17 cellular contexts compared by ENCODE assay signal in the genomic region with DNA sequence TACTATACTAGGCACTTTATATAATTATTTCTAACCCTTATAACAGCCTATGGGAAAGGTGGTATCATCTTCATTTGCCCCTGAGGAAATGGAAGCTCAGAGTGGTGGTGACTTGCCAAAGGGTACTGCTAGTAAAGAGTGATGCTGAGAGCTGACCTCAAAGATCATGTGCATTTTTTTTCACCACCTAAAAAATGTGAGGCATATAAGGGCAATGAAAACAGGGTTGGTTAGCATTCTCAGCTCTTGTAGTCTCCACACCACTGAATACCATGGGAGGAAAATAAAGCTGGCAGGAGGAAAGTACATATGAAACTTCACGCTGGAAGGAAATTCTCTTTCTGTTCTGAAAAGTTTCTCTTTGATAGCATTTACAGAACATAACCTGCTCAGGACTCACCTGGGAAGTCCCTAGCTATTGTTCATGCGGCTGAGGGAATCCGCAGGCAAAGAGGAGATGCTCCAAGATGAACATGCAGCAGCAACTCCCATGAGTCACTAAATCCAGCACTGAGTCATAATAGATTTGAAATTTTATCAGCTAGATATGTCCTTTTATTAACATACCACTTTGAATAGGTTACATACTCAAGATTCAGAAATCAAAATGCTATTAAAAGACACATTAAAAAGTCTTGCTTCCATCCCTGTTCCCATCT. TPM values are rescaled to one million over a fixed set of nuclear protein-coding genes. Genes with fewer than 3 reads are reported as not detected.
A peak's percentile ranks its signal among the peaks of the same experiment; 100 is the strongest.
DNase-seq lines count a peak whose midpoint lies in the region; ATAC-seq, FAIRE-seq and TF ChIP-seq lines count a peak whose summit lies in the region.
"Had no signal": no experiment of that assay in that cellular context is flagged by ENCODE, and none has a peak within 500 bp of the region (broad histone marks: within the 10 kb centered on the region; RNA-seq: fewer than 3 reads in every experiment).

No MANE protein-coding gene starts in this region.

- H3K27me3 ChIP-seq in SK-N-SH (ENCODE audit: insufficient read depth) (no peaks in the 10 kb centered on the region), trophoblast cell (ENCODE audit: insufficient read depth, low read length) (no peaks in the 10 kb centered on the region)
- H3K27me3 ChIP-seq: cardiac muscle cell had no signal

- H2BK120ac ChIP-seq in trophoblast cell (ENCODE audit: insufficient read depth, low read length, poor library complexity) = no peak overlapping the region

- POLR2A ChIA-PET in SK-N-SH (lab: Yijun Ruan, JAX) = interaction anchor here (1.0 kb wide), 1 partner anchor 17 kb away, joined by 4 read pairs; a partner anchor contains a TSS

- TF ChIP-seq POLR2A in H54 (IDR thresholded peaks at IDR 0.05; ENCODE audit: low read depth, low read length) = no peak

- no peak overlapping the region for H2AFZ ChIP-seq in SK-N-SH (ENCODE audit: low read depth)
- H2AFZ ChIP-seq in trophoblast cell (ENCODE audit: insufficient read depth, low read length, poor library complexity) = no peak overlapping the region

- no peaks in the 10 kb centered on the region for H3K9me2 ChIP-seq in SK-N-SH

- CTCF ChIA-PET in SK-N-SH (lab: Yijun Ruan, JAX) = interaction anchor here (0.6 to 4.5 kb wide), 3 partner anchors 17 to 297 kb away, joined by 3 to 23 read pairs (median 3); no protein-coding TSS in a partner anchor

- no peaks in the 10 kb centered on the region for H3F3A ChIP-seq in SK-N-SH (replicated peaks; ENCODE audit: insufficient read depth)

- H3K4me2 ChIP-seq in SK-N-SH (no peak overlapping the region), trophoblast cell (ENCODE audit: low read length) (no peak overlapping the region)

- 43% methylated on average over 3 of the region's 3 CpGs for WGBS in SK-N-SH (ENCODE audit: low lambda C conversion rate)
- WGBS in trophoblast cell (ENCODE audit: extremely low coverage, insufficient coverage, insufficient read length) = no CpG with 5 or more reads among the region's 3 CpGs

- H4K8ac ChIP-seq in trophoblast cell (ENCODE audit: low read depth, low read length) = no peak overlapping the region

- H3K4me1 ChIP-seq in SK-N-SH (ENCODE audit: control insufficient read depth in 1 of 2, insufficient read depth in 2 of 2, low read depth in 1 of 2, low read length in 1 of 2) (no peaks in the 10 kb centered on the region; a peak in 1 of 4 replicates), trophoblast cell (ENCODE audit: control insufficient read depth in 1 of 2, insufficient read depth in 2 of 2, low read length in 2 of 2) (peaks cover 0 to 2% of the 10 kb centered on the region in 2 experiments)

- H3K79me1 ChIP-seq in trophoblast cell (ENCODE audit: low read length) = no peaks in the 10 kb centered on the region

- no peak overlapping the region for H4K91ac ChIP-seq in trophoblast cell (ENCODE audit: low read depth, low read length)

- H3K36me3 ChIP-seq in SK-N-SH (replicated peaks in 1 of 2; ENCODE audit: control insufficient read depth in 1 of 2, insufficient read depth in 2 of 2, low read length in 1 of 2) (no peaks in the 10 kb centered on the region), trophoblast cell (ENCODE audit: control insufficient read depth in 1 of 2, insufficient read depth in 2 of 2, low read length in 2 of 2) (no peaks in the 10 kb centered on the region)
- H3K36me3 ChIP-seq: cardiac muscle cell had no signal

- no peak overlapping the region for H3K4me3 ChIP-seq in SK-N-SH (ENCODE audit: low read depth in 2 of 2, low read length in 1 of 2)
- H3K4me3 ChIP-seq in trophoblast cell (ENCODE audit: low read depth, low read length) = no peak overlapping the region
- H3K4me3 ChIP-seq: cardiac muscle cell had no signal

- H3K9ac ChIP-seq in SK-N-SH = no peak overlapping the region
- H3K9ac ChIP-seq in trophoblast cell (ENCODE audit: low read length) = no peak overlapping the region

- H3K18ac ChIP-seq in trophoblast cell (ENCODE audit: low read length) = no peak overlapping the region

- no peak overlapping the region for H3K14ac ChIP-seq in trophoblast cell (ENCODE audit: low read length)

- TF ChIP-seq RAD21 in SK-N-SH (IDR thresholded peaks at IDR 0.05; ENCODE audit: low read length) = no peak

- H2BK5ac ChIP-seq in trophoblast cell (ENCODE audit: low read depth, low read length, poor library complexity) = no peak overlapping the region

- peak; percentile 91 for FAIRE-seq in H54 (lab: Jason Lieb, UNC)

- no peaks in the 10 kb centered on the region for H4K20me1 ChIP-seq in SK-N-SH (ENCODE audit: insufficient read depth)

- ATAC-seq in HG02642 (IDR thresholded peaks at IDR 0.05; ENCODE audit: poor library complexity, unreplicated experiment) (no peak), HG03571 (IDR thresholded peaks at IDR 0.05; ENCODE audit: unreplicated experiment) (no peak)
- ATAC-seq: natural killer cell treated with Interleukin-12 subunit alpha and Interleukin-12 subunit beta and Interleukin-15 and Interleukin-18, amount 100 ng/mL, for 72 hours; right cardiac atrium had no signal

- H3K4ac ChIP-seq in trophoblast cell (ENCODE audit: low read depth, low read length) = no peak overlapping the region

- no peak overlapping the region for H4K12ac ChIP-seq in trophoblast cell (ENCODE audit: low read depth, low read length)

- H3K27ac ChIP-seq in SK-N-SH (ENCODE audit: low read depth in 2 of 2, low read length in 1 of 2) (no peak overlapping the region), epithelial cell of prostate (peak overlapping the region; percentile 37), trophoblast cell (ENCODE audit: low read depth, low read length) (no peak overlapping the region)
- H3K27ac ChIP-seq: cardiac muscle cell had no signal

- DNase-seq in H54 (ENCODE audit: insufficient read length, low spot score) = peak; percentile 22
- no peak for DNase-seq in SK-N-SH
- peak; percentile 79 for DNase-seq in epithelial cell of prostate (ENCODE audit: low read depth, low spot score)
- DNase-seq in trophoblast cell = peak; percentile 20 to 29
- no peak for DNase-seq in globus pallidus (ENCODE audit: low spot score)
- no peak for DNase-seq in NCI-H524 (lab: John Stamatoyannopoulos, UW)
- DNase-seq: activated effector memory CD4-positive, alpha-beta T cell treated with Interleukin-2 at 50 U/mL for 16 hours; endodermal cell; NCI-H1417 treated with DMSO at 0.1 percent for 48 hours; NCI-H524 treated with DMSO at 0.1 percent for 48 hours; right cardiac atrium; stimulated activated CD4-positive, alpha-beta T cell treated with anti-CD3 and anti-CD28 coated beads, Interleukin-4, amount 100 ng/mL, for 1 hour; T-helper 9 cell had no signal

- TF ChIP-seq EP300 in SK-N-SH (IDR thresholded peaks at IDR 0.05; ENCODE audit: borderline replicate concordance in 1 of 2, low read depth in 1 of 2, low read length in 1 of 2) = 0 out of 4 replicates have a peak, but pooled peaks of 1 of the 2 experiments have one; percentile 8

- no peak overlapping the region for H3K23ac ChIP-seq in trophoblast cell (ENCODE audit: low read length)

- no peak for TF ChIP-seq CTCF in SK-N-SH (IDR thresholded peaks at IDR 0.05)

- no peak overlapping the region for H2BK12ac ChIP-seq in trophoblast cell (ENCODE audit: low read length)

- H3K79me2 ChIP-seq in SK-N-SH (ENCODE audit: insufficient read depth) (no peaks in the 10 kb centered on the region), trophoblast cell (ENCODE audit: control insufficient read depth, insufficient read depth, low read length, poor library complexity) (no peaks in the 10 kb centered on the region)

- no peak overlapping the region for H2AK5ac ChIP-seq in trophoblast cell (ENCODE audit: low read length)

- H3K9me3 ChIP-seq in SK-N-SH = no peaks in the 10 kb centered on the region
- H3K9me3 ChIP-seq in trophoblast cell (ENCODE audit: insufficient read depth, low read depth, low read length) = no peaks in the 10 kb centered on the region

TF ChIP-seq in SK-N-SH, 30 proteins besides CTCF, POLR2A, EP300 and RAD21:
- TF ChIP-seq FOSL2 (IDR thresholded peaks at IDR 0.05; ENCODE audit: borderline replicate concordance, low read depth) (peak; percentile 85; the same call in 1 of the 2 replicates), SIN3A (IDR thresholded peaks at IDR 0.05; ENCODE audit: borderline replicate concordance, low read depth, low read length) (no peak), JUND (IDR thresholded peaks at IDR 0.05) (peak; percentile 74), NFIC (IDR thresholded peaks at IDR 0.05; ENCODE audit: borderline replicate concordance) (no peak), TEAD4 (IDR thresholded peaks at IDR 0.05; ENCODE audit: borderline replicate concordance, insufficient read depth) (0 out of 2 replicates have a peak, but pooled peaks have one; percentile 13), TCF12 (IDR thresholded peaks at IDR 0.05) (peak; percentile 41; the same call in 1 of the 2 replicates)

RNA-seq across cellular contexts. Expression of a gene that starts 17.3 kb away (rescaled TPM):
- 3.0 and 3.1 TPM in 2 replicates for polyA plus RNA-seq in SK-N-SH (2012; rRNA removed)
- 5.3 and 8.9 TPM in 2 replicates for polyA plus RNA-seq in SK-N-SH (2012; cell fraction: cytosol; rRNA removed)
- 0.87 and 1.4 TPM in 2 replicates for polyA plus RNA-seq in SK-N-SH (2012; cell fraction: nucleus; rRNA removed)
- 8.2 and 9.0 TPM in 2 replicates for polyA plus RNA-seq in trophoblast cell (2013)

RNA-seq across cellular contexts. Expression of a gene that starts 31.8 kb away (rescaled TPM):
- 3.7 and 4.0 TPM in 2 replicates for polyA plus RNA-seq in SK-N-SH (2012; rRNA removed)
- 6.0 and 6.6 TPM in 2 replicates for polyA plus RNA-seq in SK-N-SH (2012; cell fraction: cytosol; rRNA removed)
- polyA plus RNA-seq in SK-N-SH (2012; cell fraction: nucleus; rRNA removed) = 2.0 and 4.7 TPM in 2 replicates
- polyA plus RNA-seq in trophoblast cell (2013) = 12.2 and 13.4 TPM in 2 replicates

Comparison
In these comparisons a context has a peak if more than half of its experiments do, and no peak if none do; other contexts are left out.
1. DNase-seq: peak in H54 (single experiment), epithelial cell of prostate (single experiment) and trophoblast cell (2 of 2); none in SK-N-SH (single experiment), globus pallidus (single experiment) and NCI-H524 (0 of 2).